In genomic region chr11:3859373-3859881, GRCh38 we compare ENCODE assay signal across 9 cellular contexts. TPM values are rescaled to one million over a fixed set of nuclear protein-coding genes. Genes with fewer than 3 reads are reported as not detected.
DNase-seq lines count a peak whose midpoint lies in the region; ATAC-seq, FAIRE-seq and TF ChIP-seq lines count a peak whose summit lies in the region.
"Had no signal": no experiment of that assay in that cellular context is flagged by ENCODE, and none has a peak within 500 bp of the region (broad histone marks: within the 10 kb centered on the region; RNA-seq: fewer than 3 reads in every experiment).

No MANE protein-coding gene starts in this region.

- no peaks in the 10 kb centered on the region for H3K9me3 ChIP-seq in thyroid gland

- WGBS in thyroid gland, 2 donors: 55% methylated on average over 4 of the region's 4 CpGs

- TF ChIP-seq POLR2A in GM12892 (IDR thresholded peaks at IDR 0.05; ENCODE audit: low read depth, low read length): peak; percentile 61; the same call in 1 of the 2 replicates
- TF ChIP-seq POLR2A in thyroid gland (IDR thresholded peaks at IDR 0.05): peak in 1 of 2 donors; percentile 21

- H3K27ac ChIP-seq in thyroid gland: peak overlapping the region; percentile 64 to 95 (median 95)

- H3K36me3 ChIP-seq in thyroid gland: no peaks in the 10 kb centered on the region

- no peak for TF ChIP-seq CTCF in thyroid gland (IDR thresholded peaks at IDR 0.05)

- peak; percentile 39 for ATAC-seq in GM21529 (IDR thresholded peaks at IDR 0.05; ENCODE audit: unreplicated experiment)
- ATAC-seq in HG03039 (IDR thresholded peaks at IDR 0.05; ENCODE audit: unreplicated experiment): no peak

- H3K4me3 ChIP-seq in thyroid gland (replicated peaks in 1 of 3): peak overlapping the region in 1 of 3 donors; percentile 4

- peaks cover 59 to 66% of the 10 kb centered on the region in 2 donors for H3K4me1 ChIP-seq in thyroid gland

- FAIRE-seq in GM12892 (lab: Jason Lieb, UNC): peak; percentile 84
- FAIRE-seq: endothelial cell of umbilical vein had no signal

- no peaks in the 10 kb centered on the region for H3K27me3 ChIP-seq in thyroid gland

- intact Hi-C loops in cardiac septum (cut with DNase I): loop anchor here (5.0 kb wide), 1 partner anchor 88 kb away; no protein-coding TSS in a partner anchor
- intact Hi-C loops in thyroid gland (cut with DNase I): loop anchor here (5.0 kb wide), 1 partner anchor 88 kb away; no protein-coding TSS in a partner anchor

- DNase-seq in GM12892 (ENCODE audit: insufficient read length): no peak
- peak; percentile 50 for DNase-seq in NCI-H69 (lab: John Stamatoyannopoulos, UW)
- DNase-seq in cardiac septum (ENCODE audit: low spot score): peak; percentile 91
- DNase-seq in thyroid gland: peak; percentile 50 to 57
- no peak for DNase-seq in activated gamma-delta T cell (lab: John Stamatoyannopoulos, UW)
- no peak for DNase-seq in NK-92 treated with Interleukin-12 subunit alpha and Interleukin-12 subunit beta, amount 100 ng/mL, for 24 hours (lab: John Stamatoyannopoulos, UW)

RNA-seq across cellular contexts. Expression of gene STIM1, which starts 4.0 kb away (rescaled TPM):
- 25.2 TPM for polyA plus RNA-seq in GM12892 (2012; ENCODE audit: missing spikeins)
- total RNA-seq in cardiac septum: 40.4 TPM
- 10 to 100 TPM; 54.3 to 89.2 (median 71.0) TPM for total RNA-seq in thyroid gland

RNA-seq across cellular contexts. Expression of gene RHOG, which starts 18.7 kb away (rescaled TPM):
- polyA plus RNA-seq in GM12892 (2012; ENCODE audit: missing spikeins): 61.8 TPM
- 27.5 TPM for total RNA-seq in cardiac septum
- total RNA-seq in thyroid gland: 10 to 100 TPM; 17.3 to 39.0 (median 27.8) TPM

RNA-seq across cellular contexts. Expression of gene PGAP2, which starts 51.1 kb away (rescaled TPM):
- polyA plus RNA-seq in GM12892 (2012; ENCODE audit: missing spikeins): 24.1 TPM
- total RNA-seq in cardiac septum (22.7 TPM), thyroid gland (10 to 100 TPM; 24.6 to 36.5 (median 30.5) TPM)

Comparison
In these comparisons a context has a peak if more than half of its experiments do, and no peak if none do; other contexts are left out.
1. DNase-seq: peak in NCI-H69 (single experiment), cardiac septum (single experiment) and thyroid gland (2 of 2); none in GM12892 (single experiment), activated gamma-delta T cell (single experiment) and NK-92 treated with Interleukin-12 subunit alpha and Interleukin-12 subunit beta, amount 100 ng/mL, for 24 hours (single experiment).